ENCODE assay signal across 9 cellular contexts in the genomic region with DNA sequence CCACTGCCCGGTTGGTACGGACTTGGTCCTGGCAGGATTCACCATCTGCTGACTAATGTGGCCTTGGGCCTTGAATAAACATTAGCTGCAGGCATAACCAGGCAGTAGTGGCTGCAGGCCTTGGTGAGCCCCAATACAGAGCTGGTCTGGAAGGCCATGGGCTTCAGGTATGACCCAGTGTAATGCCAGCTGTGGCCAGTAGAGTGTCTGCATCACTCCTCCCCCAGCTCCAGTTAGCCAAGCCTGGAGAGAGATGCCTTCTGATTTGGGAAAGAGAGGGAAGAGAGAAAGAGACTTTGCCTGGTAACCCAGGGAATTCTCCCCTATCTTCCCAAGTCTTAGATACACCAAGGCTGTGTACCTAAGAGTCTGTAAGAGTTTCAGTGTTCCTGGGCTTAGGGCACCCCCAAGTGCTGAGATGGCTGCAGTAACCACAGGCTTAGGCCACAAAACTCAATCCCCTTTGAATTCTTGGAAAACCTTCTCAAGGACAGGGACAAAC. TPM values are rescaled to one million over a fixed set of nuclear protein-coding genes. Genes with fewer than 3 reads are reported as not detected.
A peak's percentile ranks its signal among the peaks of the same experiment; 100 is the strongest.
DNase-seq lines count a peak whose midpoint lies in the region; ATAC-seq and TF ChIP-seq lines count a peak whose summit lies in the region.
"Had no signal": no experiment of that assay in that cellular context is flagged by ENCODE, and none has a peak within 500 bp of the region (broad histone marks: within the 10 kb centered on the region; RNA-seq: fewer than 3 reads in every experiment).

No MANE protein-coding gene starts in this region.

- no peaks in the 10 kb centered on the region for H4K20me1 ChIP-seq in IMR-90 (ENCODE audit: insufficient read depth, low read length)

- H3K4me3 Mint-ChIP-seq in naive thymus-derived CD4-positive, alpha-beta T cell, result no peak overlapping the region
- no peak overlapping the region for H3K4me3 Mint-ChIP-seq in activated T-cell treated with anti-CD3 and anti-CD28 coated beads, Interleukin-2, amount 50 U/mL, for 4 hours
- H3K4me3 Mint-ChIP-seq: activated naive CD8-positive, alpha-beta T cell had no signal

- H3K4ac ChIP-seq in IMR-90 (ENCODE audit: low read depth, low read length), result no peak overlapping the region

- H3K27ac ChIP-seq in IMR-90 (ENCODE audit: insufficient read depth, low read length), result no peak overlapping the region
- no peak overlapping the region for H3K27ac ChIP-seq in naive thymus-derived CD4-positive, alpha-beta T cell (ENCODE audit: low read depth, low read length)

- no peaks in the 10 kb centered on the region for H3K9me3 ChIP-seq in IMR-90 (ENCODE audit: control insufficient read depth, insufficient read depth, low read length)
- no peaks in the 10 kb centered on the region for H3K9me3 ChIP-seq in naive thymus-derived CD4-positive, alpha-beta T cell (ENCODE audit: control insufficient read depth in 2 of 3, low read length in 3 of 3)

- in situ Hi-C loops in IMR-90 (cut with MboI; ENCODE audit: low sequenced_read_pairs), result loop anchor here (25.0 kb wide), 1 partner anchor 443 kb away; no protein-coding TSS in a partner anchor

- TF ChIP-seq RAD21 in IMR-90 (IDR thresholded peaks at IDR 0.05; ENCODE audit: low read length), result 0 out of 2 replicates have a peak, but pooled peaks have one; percentile 12

- H2BK5ac ChIP-seq in IMR-90 (ENCODE audit: low read depth, low read length, poor library complexity, severe bottlenecking), result no peak overlapping the region

- BruUV-seq in IMR-90 (replicated peaks; lab: Mats Ljungman, UMichigan), result no TSS peak

- H2BK15ac ChIP-seq in IMR-90 (ENCODE audit: low read depth, low read length), result no peak overlapping the region

- H3K27ac Mint-ChIP-seq in naive thymus-derived CD4-positive, alpha-beta T cell, result no peak overlapping the region
- H3K27ac Mint-ChIP-seq: activated naive CD8-positive, alpha-beta T cell had no signal

- H3K56ac ChIP-seq in IMR-90 (ENCODE audit: extremely low read depth, insufficient read depth, low read length), result no peak overlapping the region

- H4K8ac ChIP-seq in IMR-90 (ENCODE audit: low read depth in 2 of 2, low read length in 2 of 2), result no peak overlapping the region

- peak; percentile 71 for ATAC-seq in IMR-90 (ENCODE audit: low read depth)
- peak; percentile 40 for ATAC-seq in naive thymus-derived CD4-positive, alpha-beta T cell
- ATAC-seq in HG02884 (IDR thresholded peaks at IDR 0.05; ENCODE audit: unreplicated experiment), result no peak
- no peak for ATAC-seq in activated T-cell treated with anti-CD3 and anti-CD28 coated beads, Interleukin-2, amount 50 U/mL, for 4 hours

- no peaks in the 10 kb centered on the region for H3K36me3 ChIP-seq in IMR-90 (ENCODE audit: control insufficient read depth, insufficient read depth, low read length)
- H3K36me3 ChIP-seq in naive thymus-derived CD4-positive, alpha-beta T cell (ENCODE audit: control insufficient read depth in 2 of 3, insufficient read depth in 3 of 3, low read length in 3 of 3), result no peaks in the 10 kb centered on the region

- dilution Hi-C loops in IMR-90 (cut with HindIII; ENCODE audit: low sequenced_read_pairs, unreplicated experiment), result no loop called here

- H3K9me1 ChIP-seq in IMR-90 (ENCODE audit: insufficient read depth, low read length), result no peaks in the 10 kb centered on the region

- H3K36me3 Mint-ChIP-seq in naive thymus-derived CD4-positive, alpha-beta T cell, result peaks cover 0 to 11% (median 8%) of the 10 kb centered on the region in 5 donors
- peaks cover 9% of the 10 kb centered on the region for H3K36me3 Mint-ChIP-seq in activated T-cell treated with anti-CD3 and anti-CD28 coated beads, Interleukin-2, amount 50 U/mL, for 4 hours (ENCODE audit: insufficient read depth)

- no peak overlapping the region for H3K4me3 ChIP-seq in IMR-90 (ENCODE audit: insufficient read depth, low read depth, low read length)
- no peak overlapping the region for H3K4me3 ChIP-seq in naive thymus-derived CD4-positive, alpha-beta T cell (ENCODE audit: low read length)

- POLR2A ChIA-PET in IMR-90 (lab: Charles Lee; ENCODE audit: unreplicated experiment), result no interaction called here
- POLR2A ChIA-PET in naive thymus-derived CD4-positive, alpha-beta T cell (lab: Charles Lee), result interaction anchor here (0.5 kb wide), 1 partner anchor 103 kb away, joined by 4 read pairs; no protein-coding TSS in a partner anchor

- H2AFZ ChIP-seq in IMR-90 (replicated peaks; ENCODE audit: low read length, poor library complexity), result no peak overlapping the region

- H2AK9ac ChIP-seq in IMR-90 (replicated peaks; ENCODE audit: low read depth, low read length, poor library complexity), result peak overlapping the region; percentile 52

- WGBS in IMR-90 (ENCODE audit: extremely low coverage in 2 of 2, insufficient read length in 1 of 2), 2 experiments, result 75% methylated on average over 2 of the region's 2 CpGs; no CpG with 5 or more reads in 1 of the 2 experiments

- no peak for TF ChIP-seq POLR2A in IMR-90 (IDR thresholded peaks at IDR 0.05; ENCODE audit: low read depth, low read length)

- no peak overlapping the region for H3K9ac ChIP-seq in IMR-90 (ENCODE audit: low read depth, low read length)

- peak; percentile 43 for DNase-seq in ELR (ENCODE audit: low read depth)
- peak; percentile 3 for DNase-seq in IMR-90
- DNase-seq in cerebellar cortex (ENCODE audit: low spot score), result peak; percentile 55
- no peak for DNase-seq in naive thymus-derived CD4-positive, alpha-beta T cell
- no peak for DNase-seq in HuH-7.5 (ENCODE audit: low spot score)
- no peak for DNase-seq in NCI-H146 (lab: John Stamatoyannopoulos, UW)
- no peak for DNase-seq in activated T-cell treated with anti-CD3 and anti-CD28 coated beads, Interleukin-2, amount 50 U/mL, for 4 hours

- H3K4me2 ChIP-seq in IMR-90 (ENCODE audit: low read depth, low read length), result no peak overlapping the region

- H2BK120ac ChIP-seq in IMR-90 (ENCODE audit: low read depth, low read length), result no peak overlapping the region

- H2AK5ac ChIP-seq in IMR-90 (ENCODE audit: low read depth, low read length), result no peak overlapping the region

- H4K91ac ChIP-seq in IMR-90 (ENCODE audit: insufficient read depth, low read depth, low read length), result no peak overlapping the region

- no peaks in the 10 kb centered on the region for H3K79me1 ChIP-seq in IMR-90 (ENCODE audit: low read depth in 1 of 2, low read length in 2 of 2)

- H4K5ac ChIP-seq in IMR-90 (ENCODE audit: low read depth, low read length), result no peak overlapping the region

- no peaks in the 10 kb centered on the region for H3K27me3 ChIP-seq in IMR-90 (ENCODE audit: control insufficient read depth, insufficient read depth, low read length)
- H3K27me3 ChIP-seq in naive thymus-derived CD4-positive, alpha-beta T cell (ENCODE audit: control insufficient read depth in 2 of 2, insufficient read depth in 2 of 2, low read length in 2 of 2), result no peaks in the 10 kb centered on the region

- H3K14ac ChIP-seq in IMR-90 (replicated peaks; ENCODE audit: low read depth, low read length), result no peak overlapping the region

- H3K27me3 Mint-ChIP-seq in naive thymus-derived CD4-positive, alpha-beta T cell, result peaks cover 0 to 5% (median 0%) of the 10 kb centered on the region in 5 donors
- H3K27me3 Mint-ChIP-seq in activated T-cell treated with anti-CD3 and anti-CD28 coated beads, Interleukin-2, amount 50 U/mL, for 4 hours (ENCODE audit: low read depth), result no peaks in the 10 kb centered on the region
- H3K27me3 Mint-ChIP-seq: activated naive CD8-positive, alpha-beta T cell had no signal

- no peak overlapping the region for H3K23ac ChIP-seq in IMR-90 (ENCODE audit: low read depth, low read length)

- H3K9me3 Mint-ChIP-seq in naive thymus-derived CD4-positive, alpha-beta T cell, result peaks cover 0 to 15% (median 6%) of the 10 kb centered on the region in 11 donors
- peaks cover 7% of the 10 kb centered on the region for H3K9me3 Mint-ChIP-seq in activated T-cell treated with anti-CD3 and anti-CD28 coated beads, Interleukin-2, amount 50 U/mL, for 4 hours

- no peak overlapping the region for H2BK20ac ChIP-seq in IMR-90 (ENCODE audit: low read depth, low read length)

- TF ChIP-seq CTCF in IMR-90 (conservative IDR thresholded peaks at IDR 0.05; ENCODE audit: low read depth, low read length), result peak; percentile 15; the same call in 1 of the 2 replicates

- CTCF ChIA-PET in IMR-90 (lab: Yijun Ruan, JAX), result interaction anchor here (0.6 to 1.0 kb wide), 5 partner anchors 39 to 82 kb away, joined by 3 to 7 read pairs (median 3); no protein-coding TSS in a partner anchor
- CTCF ChIA-PET in naive thymus-derived CD4-positive, alpha-beta T cell (lab: Charles Lee), result interaction anchor here (0.6 to 1.3 kb wide), 2 partner anchors 16 to 300 kb away, joined by 3 to 4 read pairs; no protein-coding TSS in a partner anchor

- peaks cover 1% of the 10 kb centered on the region; the same call in 1 of the 2 replicates for H3K4me1 ChIP-seq in IMR-90 (ENCODE audit: control insufficient read depth, insufficient read depth, low read length)
- H3K4me1 ChIP-seq in naive thymus-derived CD4-positive, alpha-beta T cell (ENCODE audit: control insufficient read depth in 2 of 2, insufficient read depth in 2 of 2, low read length in 2 of 2), result peaks cover 0 to 5% of the 10 kb centered on the region in 2 donors

- intact Hi-C loops in IMR-90 (cut with micrococcal nuclease), result loop anchor here (5.0 kb wide), 1 partner anchor 438 kb away; no protein-coding TSS in a partner anchor
- intact Hi-C loops in naive thymus-derived CD4-positive, alpha-beta T cell (cut with micrococcal nuclease), result no loop called here

- H3K18ac ChIP-seq in IMR-90 (ENCODE audit: low read depth, low read length), result no peak overlapping the region

- peaks cover 0 to 5% (median 5%) of the 10 kb centered on the region in 7 donors for H3K4me1 Mint-ChIP-seq in naive thymus-derived CD4-positive, alpha-beta T cell
- H3K4me1 Mint-ChIP-seq in activated T-cell treated with anti-CD3 and anti-CD28 coated beads, Interleukin-2, amount 50 U/mL, for 4 hours (ENCODE audit: low read depth), result no peaks in the 10 kb centered on the region

RNA-seq across cellular contexts. Expression of a gene that starts 5.6 kb away (rescaled TPM):
- total RNA-seq in IMR-90 (2012; rRNA removed), result 2.3 and 2.8 TPM in 2 replicates
- polyA plus RNA-seq in IMR-90 (2012; rRNA removed), result 1.0 and 1.5 TPM in 2 replicates
- polyA plus RNA-seq in IMR-90 (2012; cell fraction: cytosol; rRNA removed), result 0.17 and 0.57 TPM in 2 replicates
- polyA plus RNA-seq in IMR-90 (2012; cell fraction: nucleus; rRNA removed; ENCODE audit: low replicate concordance), result 0.40 and 3.3 TPM in 2 replicates
- 1 to 10 TPM; 1.8 to 2.9 (median 2.4) TPM for total RNA-seq in naive thymus-derived CD4-positive, alpha-beta T cell
- polyA plus RNA-seq in naive thymus-derived CD4-positive, alpha-beta T cell, result under 1 TPM; 0.41 to 0.48 TPM
- under 1 TPM; 0.11 to 0.27 (median 0.18) TPM for total RNA-seq in activated T-cell treated with anti-CD3 and anti-CD28 coated beads, Interleukin-2, amount 50 U/mL, for 4 hours

RNA-seq across cellular contexts. Expression of a gene that starts 19.1 kb away (rescaled TPM):
- total RNA-seq in IMR-90 (2012; rRNA removed), result 7.3 and 10.6 TPM in 2 replicates
- polyA plus RNA-seq in IMR-90 (2012; rRNA removed), result 3.6 and 4.5 TPM in 2 replicates
- 0.68 and 1.4 TPM in 2 replicates for polyA plus RNA-seq in IMR-90 (2012; cell fraction: cytosol; rRNA removed)
- polyA plus RNA-seq in IMR-90 (2012; cell fraction: nucleus; rRNA removed; ENCODE audit: low replicate concordance), result 1.7 and 6.9 TPM in 2 replicates
- 100 to 1,000 TPM in 2 of 5 experiments, 10 to 100 TPM in 3; 74.5 to 131 (median 88.6) TPM for total RNA-seq in naive thymus-derived CD4-positive, alpha-beta T cell
- 10 to 100 TPM; 14.4 to 26.3 TPM for polyA plus RNA-seq in naive thymus-derived CD4-positive, alpha-beta T cell
- total RNA-seq in activated T-cell treated with anti-CD3 and anti-CD28 coated beads, Interleukin-2, amount 50 U/mL, for 4 hours, result 10 to 100 TPM; 45.4 to 48.6 (median 46.5) TPM

Comparison
In these comparisons a context has a peak if more than half of its experiments do, and no peak if none do; other contexts are left out.
1. DNase-seq: peak in ELR (single experiment), IMR-90 (single experiment) and cerebellar cortex (single experiment); none in naive thymus-derived CD4-positive, alpha-beta T cell (0 of 9), HuH-7.5 (single experiment), NCI-H146 (single experiment) and activated T-cell treated with anti-CD3 and anti-CD28 coated beads, Interleukin-2, amount 50 U/mL, for 4 hours (single experiment).
2. ATAC-seq: peak in IMR-90 (single experiment) and naive thymus-derived CD4-positive, alpha-beta T cell (single experiment); none in HG02884 (single experiment) and activated T-cell treated with anti-CD3 and anti-CD28 coated beads, Interleukin-2, amount 50 U/mL, for 4 hours (0 of 2).